ENCODE assay signal across 10 cellular contexts in the genomic region with DNA sequence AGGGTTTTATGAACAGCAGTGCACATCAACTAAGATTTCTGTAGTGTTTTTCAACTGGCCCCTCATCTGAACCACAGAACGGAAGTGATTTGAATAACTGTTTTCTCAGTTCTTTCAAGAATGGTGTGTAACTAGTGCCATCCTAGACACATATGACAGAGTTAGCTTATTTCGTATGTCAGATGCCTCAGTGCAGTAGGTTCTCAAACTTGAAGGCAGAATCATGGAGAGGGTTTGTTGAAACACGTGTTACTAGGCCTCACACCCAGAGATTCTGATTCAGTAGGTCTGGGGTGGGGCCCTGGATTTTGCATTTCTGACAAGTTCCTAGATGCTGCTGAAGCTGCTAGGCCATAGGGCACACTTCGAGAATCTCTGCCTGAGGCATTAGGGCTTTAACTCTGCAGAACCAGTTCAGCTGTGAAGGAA.
A peak's percentile ranks its signal among the peaks of the same experiment; 100 is the strongest.
DNase-seq lines count a peak whose midpoint lies in the region; ATAC-seq lines count a peak whose summit lies in the region.
"Had no signal": no experiment of that assay in that cellular context is flagged by ENCODE, and none has a peak within 500 bp of the region (broad histone marks: within the 10 kb centered on the region; RNA-seq: fewer than 3 reads in every experiment).

No MANE protein-coding gene starts in this region.

- H3K27me3 Mint-ChIP-seq in activated naive CD8-positive, alpha-beta T cell treated with anti-CD3 and anti-CD28 coated beads, Interleukin-2, amount 50 U/mL, for 24 hours, result no peaks in the 10 kb centered on the region
- H3K27me3 Mint-ChIP-seq: progenitor cell of endocrine pancreas had no signal

- H3K36me3 Mint-ChIP-seq in stimulated activated effector memory CD8-positive, alpha-beta T cell treated with anti-CD3 and anti-CD28 coated beads, Interleukin-12 subunit alpha, Interleukin-12 subunit beta, amount 100 ng/mL, for 72 hours, result peaks cover 12% of the 10 kb centered on the region
- H3K36me3 Mint-ChIP-seq in activated naive CD8-positive, alpha-beta T cell treated with anti-CD3 and anti-CD28 coated beads, Interleukin-2, amount 50 U/mL, for 24 hours (ENCODE audit: low read depth), result peaks cover 29% of the 10 kb centered on the region

- peak; percentile 98 for ATAC-seq in GM19035 (IDR thresholded peaks at IDR 0.05; ENCODE audit: unreplicated experiment)
- ATAC-seq in HG02588 (IDR thresholded peaks at IDR 0.05; ENCODE audit: unreplicated experiment), result peak; percentile 99
- peak; percentile 99 for ATAC-seq in HG03457 (IDR thresholded peaks at IDR 0.05; ENCODE audit: unreplicated experiment)
- peak; percentile 43 for ATAC-seq in stimulated activated effector memory CD8-positive, alpha-beta T cell treated with anti-CD3 and anti-CD28 coated beads, Interleukin-12 subunit alpha, Interleukin-12 subunit beta, amount 100 ng/mL, for 72 hours
- ATAC-seq in activated naive CD8-positive, alpha-beta T cell treated with anti-CD3 and anti-CD28 coated beads, Interleukin-2, amount 50 U/mL, for 24 hours, result no peak
- ATAC-seq: K562, left colon had no signal

- H3K9me3 Mint-ChIP-seq in stimulated activated effector memory CD8-positive, alpha-beta T cell treated with anti-CD3 and anti-CD28 coated beads, Interleukin-12 subunit alpha, Interleukin-12 subunit beta, amount 100 ng/mL, for 72 hours, result no peaks in the 10 kb centered on the region
- H3K9me3 Mint-ChIP-seq in activated naive CD8-positive, alpha-beta T cell treated with anti-CD3 and anti-CD28 coated beads, Interleukin-2, amount 50 U/mL, for 24 hours, result no peaks in the 10 kb centered on the region

- no peak for DNase-seq in stimulated activated effector memory CD8-positive, alpha-beta T cell treated with anti-CD3 and anti-CD28 coated beads, Interleukin-12 subunit alpha, Interleukin-12 subunit beta, amount 100 ng/mL, for 72 hours (ENCODE audit: low spot score in 2 of 2)
- DNase-seq in activated naive CD8-positive, alpha-beta T cell treated with anti-CD3 and anti-CD28 coated beads, Interleukin-2, amount 50 U/mL, for 24 hours, result no peak
- DNase-seq in COR-L47 (lab: John Stamatoyannopoulos, UW) (no peak), HPDE6-E6E7 (ENCODE audit: extremely low spot score) (no peak)
- DNase-seq: left colon had no signal

- H3K4me1 Mint-ChIP-seq in stimulated activated effector memory CD8-positive, alpha-beta T cell treated with anti-CD3 and anti-CD28 coated beads, Interleukin-12 subunit alpha, Interleukin-12 subunit beta, amount 100 ng/mL, for 72 hours, result peaks cover 5% of the 10 kb centered on the region
- H3K4me1 Mint-ChIP-seq in activated naive CD8-positive, alpha-beta T cell treated with anti-CD3 and anti-CD28 coated beads, Interleukin-2, amount 50 U/mL, for 24 hours, result no peaks in the 10 kb centered on the region

- no peak overlapping the region for H3K27ac Mint-ChIP-seq in stimulated activated effector memory CD8-positive, alpha-beta T cell treated with anti-CD3 and anti-CD28 coated beads, Interleukin-12 subunit alpha, Interleukin-12 subunit beta, amount 100 ng/mL, for 72 hours
- no peak overlapping the region for H3K27ac Mint-ChIP-seq in activated naive CD8-positive, alpha-beta T cell treated with anti-CD3 and anti-CD28 coated beads, Interleukin-2, amount 50 U/mL, for 24 hours
- H3K27ac Mint-ChIP-seq: progenitor cell of endocrine pancreas had no signal

- no peak overlapping the region for H3K4me3 Mint-ChIP-seq in stimulated activated effector memory CD8-positive, alpha-beta T cell treated with anti-CD3 and anti-CD28 coated beads, Interleukin-12 subunit alpha, Interleukin-12 subunit beta, amount 100 ng/mL, for 72 hours
- no peak overlapping the region for H3K4me3 Mint-ChIP-seq in activated naive CD8-positive, alpha-beta T cell treated with anti-CD3 and anti-CD28 coated beads, Interleukin-2, amount 50 U/mL, for 24 hours
